26 cellular contexts compared by ENCODE assay signal in genomic region chr3:42508562-42508961, GRCh38. TPM values are rescaled to one million over a fixed set of nuclear protein-coding genes. Genes with fewer than 3 reads are reported as not detected.
DNase-seq lines count a peak whose midpoint lies in the region; ATAC-seq and TF ChIP-seq lines count a peak whose summit lies in the region.
"Had no signal": no experiment of that assay in that cellular context is flagged by ENCODE, and none has a peak within 500 bp of the region (broad histone marks: within the 10 kb centered on the region; RNA-seq: fewer than 3 reads in every experiment).

No MANE protein-coding gene starts in this region.

- H3K27me3 Mint-ChIP-seq in activated T-cell treated with anti-CD3 and anti-CD28 coated beads, Interleukin-2, amount 50 U/mL, for 24 hours = no peaks in the 10 kb centered on the region
- H3K27me3 Mint-ChIP-seq: B cell had no signal

- no peak overlapping the region for H3K4me3 Mint-ChIP-seq in activated T-cell treated with anti-CD3 and anti-CD28 coated beads, Interleukin-2, amount 50 U/mL, for 24 hours
- H3K4me3 Mint-ChIP-seq: B cell had no signal

- no peaks in the 10 kb centered on the region for H3K9me3 Mint-ChIP-seq in activated T-cell treated with anti-CD3 and anti-CD28 coated beads, Interleukin-2, amount 50 U/mL, for 24 hours

- no peak for TF ChIP-seq CTCF in Peyer's patch (IDR thresholded peaks at IDR 0.05)
- no peak for TF ChIP-seq CTCF in hepatocyte (IDR thresholded peaks at IDR 0.05; ENCODE audit: poor library complexity)

- no peak overlapping the region for H2AFZ ChIP-seq in hepatocyte
- H2AFZ ChIP-seq: GM23248 had no signal

- H3K9me2 ChIP-seq in hepatocyte (replicated peaks; ENCODE audit: insufficient read depth) = no peaks in the 10 kb centered on the region

- H3K36me3 ChIP-seq in Peyer's patch (no peaks in the 10 kb centered on the region), hepatocyte (replicated peaks; ENCODE audit: insufficient read depth, low read depth) (no peaks in the 10 kb centered on the region)
- H3K36me3 ChIP-seq: ascending aorta, SJSA1, spleen, tibial nerve had no signal

- H3K4me1 ChIP-seq in Peyer's patch (peaks cover 0 to 71% (median 17%) of the 10 kb centered on the region in 4 donors), hepatocyte (ENCODE audit: insufficient read depth) (peaks cover 55% of the 10 kb centered on the region)
- H3K4me1 ChIP-seq: A549, SJSA1 had no signal

- WGBS in hepatocyte (ENCODE audit: low lambda C conversion rate, missing lambda C conversion rate) = 54% methylated on average over 4 of the region's 4 CpGs

- H3K27ac Mint-ChIP-seq in activated T-cell treated with anti-CD3 and anti-CD28 coated beads, Interleukin-2, amount 50 U/mL, for 24 hours = no peak overlapping the region
- H3K27ac Mint-ChIP-seq: B cell had no signal

- peaks cover 6% of the 10 kb centered on the region for H3K79me2 ChIP-seq in hepatocyte

- intact Hi-C loops in posterior vena cava (cut with DNase I) = no loop called here

- TF ChIP-seq POLR2A in Peyer's patch (IDR thresholded peaks at IDR 0.05) = no peak

- peaks cover 38% of the 10 kb centered on the region for H3K4me1 Mint-ChIP-seq in activated T-cell treated with anti-CD3 and anti-CD28 coated beads, Interleukin-2, amount 50 U/mL, for 24 hours (ENCODE audit: low read depth)

- no peak for ATAC-seq in HG03139 (IDR thresholded peaks at IDR 0.05; ENCODE audit: unreplicated experiment)
- ATAC-seq: stimulated activated naive CD8-positive, alpha-beta T cell treated with anti-CD3 and anti-CD28 coated beads, Interleukin-15, Interleukin-2, amounts not matched to agents 100 U/mL and 50 U/mL, for 24 hours had no signal

- no peak overlapping the region for H3K4me3 ChIP-seq in Peyer's patch
- no peak overlapping the region for H3K4me3 ChIP-seq in hepatocyte
- H3K4me3 ChIP-seq: A549, ascending aorta, GM23248, SJSA1, spleen, tibial nerve had no signal

- H3K36me3 Mint-ChIP-seq in activated T-cell treated with anti-CD3 and anti-CD28 coated beads, Interleukin-2, amount 50 U/mL, for 24 hours (ENCODE audit: low read depth) = peaks cover 1% of the 10 kb centered on the region

- no peak overlapping the region for H3K4me2 ChIP-seq in hepatocyte
- H3K4me2 ChIP-seq: A549 had no signal

- no peaks in the 10 kb centered on the region for H4K20me1 ChIP-seq in hepatocyte (ENCODE audit: insufficient read depth, poor library complexity, severe bottlenecking)

- H3K27me3 ChIP-seq in Peyer's patch (no peaks in the 10 kb centered on the region), hepatocyte (no peaks in the 10 kb centered on the region)
- H3K27me3 ChIP-seq: ascending aorta, SJSA1, spleen, tibial nerve had no signal

- peak; percentile 17 for DNase-seq in activated T-cell treated with anti-CD3 and anti-CD28 coated beads, Interleukin-2, amount 50 U/mL, for 24 hours
- no peak for DNase-seq in activated T-cell treated with anti-CD3 and anti-CD28 coated beads for 4 hours
- peak in 1 of 3 donors; percentile 13 for DNase-seq in Peyer's patch
- no peak for DNase-seq in hepatocyte (ENCODE audit: low spot score)
- peak; percentile 47 for DNase-seq in posterior vena cava (ENCODE audit: low spot score)
- no peak for DNase-seq in central memory CD4-positive, alpha-beta T cell
- DNase-seq in NCI-H1417 treated with DMSO at 0.1 percent for 48 hours (lab: John Stamatoyannopoulos, UW) = no peak
- DNase-seq: activated CD4-positive, alpha-beta T cell treated with anti-CD3 and anti-CD28 coated beads, Interleukin-2, amount 50 U/mL, for 4 hours; activated gamma-delta T cell treated with Interleukin-2 at 50 U/mL for 16 hours; effector CD8-positive, alpha-beta T cell; foreskin melanocyte; GM23248; hypothalamus; NCI-H1417; NCI-H2171; NCI-H524 treated with DMSO at 0.1 percent for 48 hours; stimulated activated CD4-positive, alpha-beta T cell treated with anti-CD3 and anti-CD28 coated beads, Interleukin-4, amount 100 ng/mL, for 24 hours had no signal

- H3K9me3 ChIP-seq in Peyer's patch = no peaks in the 10 kb centered on the region
- no peaks in the 10 kb centered on the region for H3K9me3 ChIP-seq in hepatocyte (ENCODE audit: low read depth)
- H3K9me3 ChIP-seq: A549, ascending aorta, SJSA1, spleen, tibial nerve had no signal

- H3K27ac ChIP-seq in Peyer's patch (peak overlapping the region in 3 of 4 donors; percentile 44 to 95 (median 89)), hepatocyte (peak overlapping the region; percentile 98)
- H3K27ac ChIP-seq: A549, ascending aorta, GM23248, SJSA1, spleen had no signal

RNA-seq across cellular contexts. Expression of gene VIPR1, which starts 6.1 kb away (rescaled TPM):
- total RNA-seq in Peyer's patch (100 to 1,000 TPM in 3 of 4 donors, 10 to 100 TPM in 1; 52.8 to 320 (median 270) TPM), hepatocyte (12.2 and 19.2 TPM in 2 replicates), posterior vena cava (1 to 10 TPM; 1.3 to 2.2 TPM)
- 17.3 and 17.5 TPM in 2 replicates for polyA plus RNA-seq in hepatocyte
- total RNA-seq: GM23248, myocyte, SJSA1 had no signal
- polyA plus RNA-seq: GM23248 had no signal

Comparison
In these comparisons a context has a peak if more than half of its experiments do, and no peak if none do; other contexts are left out.
1. DNase-seq: peak in activated T-cell treated with anti-CD3 and anti-CD28 coated beads, Interleukin-2, amount 50 U/mL, for 24 hours (single experiment) and posterior vena cava (single experiment); none in activated T-cell treated with anti-CD3 and anti-CD28 coated beads for 4 hours (single experiment), hepatocyte (single experiment), central memory CD4-positive, alpha-beta T cell (single experiment) and NCI-H1417 treated with DMSO at 0.1 percent for 48 hours (single experiment).